Comparison of ENCODE assay signal across 32 cellular contexts in genomic region chr1:243428084-243428483, GRCh38.
"Had no signal": no experiment of that assay in that cellular context is flagged by ENCODE, and none has a peak within 500 bp of the region (broad histone marks: within the 10 kb centered on the region; RNA-seq: fewer than 3 reads in every experiment).

No MANE protein-coding gene starts in this region.

- H3K27ac ChIP-seq: adrenal gland, body of pancreas, brain microvascular endothelial cell, breast epithelium, VCaP had no signal

- H3K9me3 ChIP-seq: adrenal gland, body of pancreas, breast epithelium had no signal

- FAIRE-seq: astrocyte had no signal

- H3K4me3 ChIP-seq: adrenal gland, body of pancreas, breast epithelium had no signal

- H3K27me3 ChIP-seq: adrenal gland, body of pancreas, brain microvascular endothelial cell, breast epithelium had no signal

- DNase-seq: activated B cell treated with CpG ODN at 0.5 μM for 24 hours; activated CD4-positive, alpha-beta memory T cell treated with anti-CD3 and anti-CD28 coated beads for 36 hours; activated CD4-positive, alpha-beta T cell treated with anti-CD3 and anti-CD28 coated beads for 36 hours; activated CD4-positive, alpha-beta T cell treated with anti-CD3 and anti-CD28 coated beads for 48 hours; activated CD4-positive, alpha-beta T cell treated with anti-CD3 and anti-CD28 coated beads, Interleukin-2, amount 50 U/mL, for 1 hour; activated CD4-positive, alpha-beta T cell treated with anti-CD3 and anti-CD28 coated beads, Interleukin-2, amount 50 U/mL, for 4 hours; activated CD4-positive, CD25-positive, alpha-beta regulatory T cell treated with anti-CD3 and anti-CD28 coated beads, Interleukin-2, amount 50 U/mL, for 72 hours; activated CD8-positive, alpha-beta memory T cell treated with anti-CD3 and anti-CD28 coated beads, Interleukin-2, amount 50 U/mL, for 4 hours; activated CD8-positive, alpha-beta T cell treated with anti-CD3 and anti-CD28 coated beads for 36 hours; activated effector memory CD4-positive, alpha-beta T cell treated with anti-CD3 and anti-CD28 coated beads, Interleukin-2, amount 50 U/mL, for 16 hours; activated gamma-delta T cell treated with Interleukin-2 at 50 U/mL for 16 hours; activated naive CD4-positive, alpha-beta T cell; activated naive CD4-positive, alpha-beta T cell treated with anti-CD3 and anti-CD28 coated beads for 36 hours; activated naive CD4-positive, alpha-beta T cell treated with anti-CD3 and anti-CD28 coated beads, Interleukin-2, amount 50 U/mL, for 16 hours; activated naive CD8-positive, alpha-beta T cell treated with anti-CD3 and anti-CD28 coated beads for 36 hours; activated T-cell treated with anti-CD3 and anti-CD28 coated beads for 4 hours; activated T-cell treated with anti-CD3 and anti-CD28 coated beads, Interleukin-2, amount 50 U/mL, for 1 hour; activated T-cell treated with anti-CD3 and anti-CD28 coated beads, Interleukin-2, amount 50 U/mL, for 4 hours; activated T-cell treated with anti-CD3 and anti-CD28 coated beads, Interleukin-2, amount 50 U/mL, for 72 hours; adrenal gland; amniotic stem cell; aorta; body of pancreas; brain microvascular endothelial cell; central memory CD4-positive, alpha-beta T cell; T-helper 2 cell; T-helper 9 cell had no signal

- H3K4me1 ChIP-seq: adrenal gland, body of pancreas, breast epithelium had no signal

- ATAC-seq: activated CD4-positive, alpha-beta T cell treated with anti-CD3 and anti-CD28 coated beads for 36 hours; activated CD8-positive, alpha-beta T cell treated with anti-CD3 and anti-CD28 coated beads for 36 hours; activated naive CD4-positive, alpha-beta T cell treated with anti-CD3 and anti-CD28 coated beads, Interleukin-2, amount 50 U/mL, for 72 hours; activated T-cell treated with anti-CD3 and anti-CD28 coated beads, Interleukin-2, amount 50 U/mL, for 4 hours; activated T-cell treated with anti-CD3 and anti-CD28 coated beads, Interleukin-2, amount 50 U/mL, for 72 hours; activated T-helper 17 cell treated with anti-CD3 and anti-CD28 coated beads, Interleukin-2, amount 50 U/mL, for 72 hours; body of pancreas had no signal

- H3K36me3 ChIP-seq: breast epithelium had no signal
